8 cellular contexts compared by ENCODE assay signal in the genomic region with DNA sequence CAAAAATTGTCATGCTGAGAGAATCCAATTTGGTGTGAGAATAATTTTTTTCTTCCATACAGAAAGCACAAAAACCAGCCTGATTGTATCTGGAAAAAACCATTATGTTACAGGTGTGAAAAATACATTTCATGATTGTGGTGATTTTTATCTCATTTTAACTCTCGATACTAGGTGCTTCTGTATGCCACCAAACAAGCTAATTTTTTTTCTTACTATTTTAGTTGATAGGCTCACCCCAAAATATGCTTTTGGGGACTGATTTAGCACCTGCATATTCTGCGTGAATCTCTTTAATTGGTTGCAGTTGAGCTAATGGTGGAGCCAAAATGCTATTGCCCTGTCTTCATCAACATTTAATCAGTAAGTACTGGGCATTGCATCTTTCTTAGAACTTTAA. TPM values are rescaled to one million over a fixed set of nuclear protein-coding genes. Genes with fewer than 3 reads are reported as not detected.
DNase-seq lines count a peak whose midpoint lies in the region; ATAC-seq and TF ChIP-seq lines count a peak whose summit lies in the region.

No MANE protein-coding gene starts in this region.

- in situ Hi-C loops in mammary epithelial cell (cut with MboI; ENCODE audit: low sequenced_read_pairs in 2 of 2) = no loop called here

- WGBS in HUES64 = 38% methylated on average over 2 of the region's 2 CpGs
- WGBS in mammary epithelial cell (ENCODE audit: low coverage, missing lambda C conversion rate) = 38% methylated on average over 2 of the region's 2 CpGs

- H3K9me3 Mint-ChIP-seq in naive thymus-derived CD8-positive, alpha-beta T cell = no peaks in the 10 kb centered on the region

- POLR2A ChIA-PET in naive thymus-derived CD8-positive, alpha-beta T cell (lab: Charles Lee) = interaction anchor here (1.0 to 6.2 kb wide), 5 partner anchors 20 to 446 kb away, joined by 3 to 136 read pairs (median 11); partner anchors contain the start of genes CROT and TMEM243

- H2AFZ ChIP-seq in mammary epithelial cell (ENCODE audit: low read depth, low read length) = no peak overlapping the region

- TF ChIP-seq CTCF in AG09309 (IDR thresholded peaks at IDR 0.05; ENCODE audit: control insufficient read depth, insufficient read depth, low read depth, low read length, missing control alignments) (no peak), mammary epithelial cell (conservative IDR thresholded peaks at IDR 0.05 in 1 of 2, IDR thresholded peaks at IDR 0.05 in 1 of 2; ENCODE audit: extremely low read depth in 1 of 2, insufficient read depth in 1 of 2, low read depth in 1 of 2, low read length in 2 of 2) (no peak)

- H3K4me1 ChIP-seq in HUES64 (ENCODE audit: insufficient read depth, low read length) = peaks cover 28% of the 10 kb centered on the region
- H3K4me1 ChIP-seq in mammary epithelial cell (ENCODE audit: insufficient read depth, low read length) = peaks cover 24% of the 10 kb centered on the region

- peaks cover 64% of the 10 kb centered on the region for H3K79me2 ChIP-seq in mammary epithelial cell (ENCODE audit: insufficient read depth, low read length)

- H3K4me2 ChIP-seq in mammary epithelial cell (ENCODE audit: insufficient read depth, low read depth, low read length) = peak overlapping the region; percentile 93

- BruUV-seq in mammary epithelial cell (replicated peaks; lab: Mats Ljungman, UMichigan) = no TSS peak

- CTCF ChIA-PET in mammary epithelial cell (lab: Charles Lee; ENCODE audit: low non-redundant PET) = interaction anchor here (0.6 kb wide), 1 partner anchor 83 kb away, joined by 8 read pairs; no protein-coding TSS in a partner anchor

- DNase-seq in AG09309 (ENCODE audit: low read depth) (no peak), mammary epithelial cell (no peak), NCI-H1417 treated with DMSO at 0.1 percent for 48 hours (lab: John Stamatoyannopoulos, UW) (no peak), anterior cingulate cortex (lab: John Stamatoyannopoulos, UW) (no peak), nucleus accumbens (lab: John Stamatoyannopoulos, UW) (no peak)
- DNase-seq in naive thymus-derived CD8-positive, alpha-beta T cell = no peak

- peak overlapping the region; percentile 99 for H3K9ac ChIP-seq in HUES64 (ENCODE audit: low read depth, low read length)
- peak overlapping the region; percentile 99 for H3K9ac ChIP-seq in mammary epithelial cell (ENCODE audit: insufficient read depth, low read length)

- no peaks in the 10 kb centered on the region for H3K27me3 Mint-ChIP-seq in naive thymus-derived CD8-positive, alpha-beta T cell

- intact Hi-C loops in mammary epithelial cell (cut with micrococcal nuclease) = loop anchor here (5.0 to 10.0 kb wide), 3 partner anchors 97 to 261 kb away; partner anchors contain the start of gene ELAPOR2

- H3K36me3 ChIP-seq in HUES64 (ENCODE audit: insufficient read depth, low read length) (peaks cover 31% of the 10 kb centered on the region), mammary epithelial cell (ENCODE audit: insufficient read depth, low read length) (peaks cover 5% of the 10 kb centered on the region)

- H3K27me3 ChIP-seq in HUES64 (ENCODE audit: insufficient read depth, low read length) (no peaks in the 10 kb centered on the region), mammary epithelial cell (ENCODE audit: insufficient read depth, low read length) (no peaks in the 10 kb centered on the region)

- H3K9me3 ChIP-seq in HUES64 (ENCODE audit: insufficient read depth, low read depth, low read length) (no peaks in the 10 kb centered on the region), mammary epithelial cell (replicated peaks; ENCODE audit: insufficient read depth, low read length) (no peaks in the 10 kb centered on the region)

- peaks cover 24 to 68% (median 49%) of the 10 kb centered on the region in 4 donors for H3K4me1 Mint-ChIP-seq in naive thymus-derived CD8-positive, alpha-beta T cell

- no peaks in the 10 kb centered on the region for H4K20me1 ChIP-seq in mammary epithelial cell (ENCODE audit: insufficient read depth, low read length)

- H3K4me3 ChIP-seq in AG09309 (ENCODE audit: control insufficient read depth, low read depth, low read length) (peak overlapping the region; percentile 61), HUES64 (ENCODE audit: low read length) (peak overlapping the region; percentile 85), mammary epithelial cell (replicated peaks in 1 of 3; ENCODE audit: insufficient read depth in 1 of 3, low read depth in 2 of 3, low read length in 3 of 3) (peak overlapping the region; percentile 51 to 96 (median 58))

- peaks cover 0 to 9% (median 2%) of the 10 kb centered on the region in 3 donors for H3K36me3 Mint-ChIP-seq in naive thymus-derived CD8-positive, alpha-beta T cell

- peak overlapping the region in 8 of 10 donors; percentile 15 to 90 (median 37) for H3K27ac Mint-ChIP-seq in naive thymus-derived CD8-positive, alpha-beta T cell

- peak overlapping the region; percentile 59 to 98 (median 94) for H3K4me3 Mint-ChIP-seq in naive thymus-derived CD8-positive, alpha-beta T cell

- no peak for ATAC-seq in naive thymus-derived CD8-positive, alpha-beta T cell
- ATAC-seq in HG02884 (IDR thresholded peaks at IDR 0.05; ENCODE audit: unreplicated experiment) = no peak

- H3K27ac ChIP-seq in HUES64 (ENCODE audit: low read depth, low read length) = no peak overlapping the region
- peak overlapping the region; percentile 81 for H3K27ac ChIP-seq in mammary epithelial cell (ENCODE audit: insufficient read depth, low read depth, low read length)

- dilution Hi-C loops in mammary epithelial cell (cut with HindIII; ENCODE audit: low sequenced_read_pairs) = no loop called here

RNA-seq across cellular contexts. Expression of gene DMTF1, which starts 1.9 kb away (rescaled TPM):
- polyA plus RNA-seq in HUES64 (2013, experiment 1 of 2) = 62.9 TPM
- 59.7 TPM for polyA plus RNA-seq in HUES64 (2013, experiment 2 of 2)
- 10 to 100 TPM; 52.4 to 53.2 TPM for total RNA-seq in mammary epithelial cell
- polyA plus RNA-seq in mammary epithelial cell = 25.1 TPM
- 76.9 TPM for polyA minus RNA-seq in mammary epithelial cell
- total RNA-seq in naive thymus-derived CD8-positive, alpha-beta T cell = 100 to 1,000 TPM; 175 to 181 TPM
- polyA plus RNA-seq in naive thymus-derived CD8-positive, alpha-beta T cell = 10 to 100 TPM; 22.2 to 33.5 (median 23.2) TPM
